8 cellular contexts compared by ENCODE assay signal in the genomic region with DNA sequence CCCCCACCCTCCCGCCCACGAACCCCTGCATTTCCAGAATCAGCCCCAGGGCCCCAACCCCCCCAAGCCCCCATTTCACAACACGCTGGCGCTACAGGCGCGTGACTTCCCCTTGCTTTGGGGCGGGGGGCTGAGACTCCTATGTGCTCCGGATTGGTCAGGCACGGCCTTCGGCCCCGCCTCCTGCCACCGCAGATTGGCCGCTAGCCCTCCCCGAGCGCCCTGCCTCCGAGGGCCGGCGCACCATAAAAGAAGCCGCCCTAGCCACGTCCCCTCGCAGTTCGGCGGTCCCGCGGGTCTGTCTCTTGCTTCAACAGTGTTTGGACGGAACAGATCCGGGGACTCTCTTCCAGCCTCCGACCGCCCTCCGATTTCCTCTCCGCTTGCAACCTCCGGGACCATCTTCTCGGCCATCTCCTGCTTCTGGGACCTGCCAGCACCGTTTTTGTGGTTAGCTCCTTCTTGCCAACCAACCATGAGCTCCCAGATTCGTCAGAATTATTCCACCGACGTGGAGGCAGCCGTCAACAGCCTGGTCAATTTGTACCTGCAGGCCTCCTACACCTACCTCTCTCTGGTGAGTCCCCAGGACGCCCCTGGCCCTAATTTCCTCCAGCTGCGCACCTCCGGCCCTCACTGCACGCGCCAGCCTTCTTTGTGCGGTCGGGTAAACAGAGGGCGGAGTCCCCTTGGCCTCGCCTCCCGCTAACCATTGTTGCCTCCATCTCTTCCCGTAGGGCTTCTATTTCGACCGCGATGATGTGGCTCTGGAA. TPM values are rescaled to one million over a fixed set of nuclear protein-coding genes. Genes with fewer than 3 reads are reported as not detected.
DNase-seq lines count a peak whose midpoint lies in the region; ATAC-seq and TF ChIP-seq lines count a peak whose summit lies in the region.

A gene (plus strand): TSS at position 277 of the 773 bp plus-strand sequence. CDS start 199 bp downstream, at position 476.

- peak within 1 kb of the TSS; percentile 96 for H3K14ac ChIP-seq in trophoblast cell (ENCODE audit: low read length)

- peak within 1 kb of the TSS; percentile 95 for H3K18ac ChIP-seq in trophoblast cell (ENCODE audit: low read length)

- peaks cover 16% of the 10 kb centered on the region for H3K79me2 ChIP-seq in trophoblast cell (ENCODE audit: control insufficient read depth, insufficient read depth, low read length, poor library complexity)

- peak; percentile 99 to 100 for TF ChIP-seq POLR2A in tibial nerve (IDR thresholded peaks at IDR 0.05)

- peaks cover 42% of the 10 kb centered on the region for H3K36me3 ChIP-seq in adipocyte (ENCODE audit: control insufficient read depth, insufficient read depth, low read length, severe bottlenecking)
- peaks cover 31 to 39% of the 10 kb centered on the region in 2 experiments for H3K36me3 ChIP-seq in trophoblast cell (ENCODE audit: control insufficient read depth in 1 of 2, insufficient read depth in 2 of 2, low read length in 2 of 2)
- peaks cover 0 to 48% (median 0%) of the 10 kb centered on the region in 3 donors for H3K36me3 ChIP-seq in tibial nerve

- H2AK5ac ChIP-seq in trophoblast cell (ENCODE audit: low read length), result peak within 1 kb of the TSS; percentile 53

- peaks cover 17% of the 10 kb centered on the region for H3K36me3 Mint-ChIP-seq in T-cell

- no peak for TF ChIP-seq CTCF in GM12865 (IDR thresholded peaks at IDR 0.05; ENCODE audit: insufficient read depth, low read depth, low read length, missing control alignments)
- peak in 2 of 5 experiments; percentile 11 to 16 for TF ChIP-seq CTCF in tibial nerve (IDR thresholded peaks at IDR 0.05)

- peaks cover 31% of the 10 kb centered on the region for H3K79me1 ChIP-seq in trophoblast cell (ENCODE audit: low read length)

- H2BK5ac ChIP-seq in trophoblast cell (ENCODE audit: low read depth, low read length, poor library complexity), result peak within 1 kb of the TSS; percentile 78

- H3K27ac ChIP-seq in trophoblast cell (ENCODE audit: low read depth, low read length) (peak within 1 kb of the TSS; percentile 97), tibial nerve (peak within 1 kb of the TSS; percentile 92 to 97 (median 96))

- peak within 1 kb of the TSS; percentile 71 for H2AFZ ChIP-seq in trophoblast cell (ENCODE audit: insufficient read depth, low read length, poor library complexity)

- H3K9me3 ChIP-seq in adipocyte (ENCODE audit: control insufficient read depth, low read length), result no peaks in the 10 kb centered on the region
- H3K9me3 ChIP-seq in trophoblast cell (ENCODE audit: insufficient read depth, low read depth, low read length), result no peaks in the 10 kb centered on the region
- no peaks in the 10 kb centered on the region for H3K9me3 ChIP-seq in tibial nerve

- peak within 1 kb of the TSS; percentile 88 for H4K8ac ChIP-seq in trophoblast cell (ENCODE audit: low read depth, low read length)

- ATAC-seq in HG02763 (IDR thresholded peaks at IDR 0.05; ENCODE audit: unreplicated experiment), result peak; percentile 59
- peak; percentile 76 to 82 (median 80) for ATAC-seq in T-cell (replicated peaks in 1 of 4)
- ATAC-seq in Right ventricle myocardium superior (ENCODE audit: poor library complexity), result peak; percentile 87

- H3K9ac ChIP-seq in adipocyte (ENCODE audit: low read length) (peak within 1 kb of the TSS; percentile 95), trophoblast cell (ENCODE audit: low read length) (peak within 1 kb of the TSS; percentile 66)

- POLR2A ChIA-PET in T-cell (lab: Charles Lee), result no interaction called here

- WGBS in trophoblast cell (ENCODE audit: extremely low coverage, insufficient coverage, insufficient read length), result no CpG with 5 or more reads among the region's 52 CpGs
- WGBS in tibial nerve, 2 donors, result 1% methylated on average over 32 to 39 of the region's 52 CpGs

- no peaks in the 10 kb centered on the region for H3K9me3 Mint-ChIP-seq in T-cell

- H3K4me1 Mint-ChIP-seq in T-cell, result peaks cover 55 to 73% (median 59%) of the 10 kb centered on the region in 3 donors

- H2BK12ac ChIP-seq in trophoblast cell (ENCODE audit: low read length), result peak within 1 kb of the TSS; percentile 67

- H3K27me3 ChIP-seq in adipocyte (replicated peaks; ENCODE audit: control insufficient read depth, insufficient read depth, low read length) (no peaks in the 10 kb centered on the region), trophoblast cell (ENCODE audit: insufficient read depth, low read length) (no peaks in the 10 kb centered on the region), tibial nerve (no peaks in the 10 kb centered on the region)

- H3K27ac Mint-ChIP-seq in T-cell, result peak within 1 kb of the TSS; percentile 99 to 100

- intact Hi-C loops in Right ventricle myocardium superior (cut with DNase I), result loop anchor here (5.0 kb wide), 1 partner anchor 93 kb away; a partner anchor contains a TSS

- CTCF ChIA-PET in T-cell (lab: Charles Lee), result no interaction called here

- peak; percentile 98 for DNase-seq in GM12865 (ENCODE audit: low read depth)
- peak; percentile 98 for DNase-seq in NCI-H1436 (lab: John Stamatoyannopoulos, UW)
- peak; percentile 66 to 93 (median 79) for DNase-seq in T-cell
- peak; percentile 98 for DNase-seq in adipocyte (ENCODE audit: low read depth)
- DNase-seq in Right ventricle myocardium superior, result peak; percentile 99
- peak; percentile 92 to 93 for DNase-seq in trophoblast cell
- peak; percentile 97 to 98 for DNase-seq in tibial nerve (ENCODE audit: low spot score in 2 of 2)

- peak within 1 kb of the TSS; percentile 91 for H3K4ac ChIP-seq in trophoblast cell (ENCODE audit: low read depth, low read length)

- H4K91ac ChIP-seq in trophoblast cell (ENCODE audit: low read depth, low read length), result peak within 1 kb of the TSS; percentile 99

- no peak within 1 kb of the TSS for H3K23ac ChIP-seq in trophoblast cell (ENCODE audit: low read length)

- H3K4me1 ChIP-seq in adipocyte (ENCODE audit: control insufficient read depth, insufficient read depth, low read length) (peaks cover 55% of the 10 kb centered on the region), trophoblast cell (ENCODE audit: control insufficient read depth in 1 of 2, insufficient read depth in 2 of 2, low read length in 2 of 2) (peaks cover 25 to 29% of the 10 kb centered on the region in 2 experiments), tibial nerve (peaks cover 0 to 64% (median 39%) of the 10 kb centered on the region in 4 donors)

- peak within 1 kb of the TSS; percentile 97 for H2BK120ac ChIP-seq in trophoblast cell (ENCODE audit: insufficient read depth, low read length, poor library complexity)

- peak within 1 kb of the TSS; percentile 98 to 100 (median 100) for H3K4me3 Mint-ChIP-seq in T-cell

- peak within 1 kb of the TSS; percentile 82 for H3K4me3 ChIP-seq in GM12865 (ENCODE audit: low read depth, low read length)
- peak within 1 kb of the TSS; percentile 91 for H3K4me3 ChIP-seq in adipocyte (ENCODE audit: low read length)
- peak within 1 kb of the TSS; percentile 89 for H3K4me3 ChIP-seq in trophoblast cell (ENCODE audit: low read depth, low read length)
- peak within 1 kb of the TSS; percentile 63 to 97 (median 80) for H3K4me3 ChIP-seq in tibial nerve

- TF ChIP-seq EP300 in tibial nerve (IDR thresholded peaks at IDR 0.05), result peak; percentile 71 to 100

- peak within 1 kb of the TSS; percentile 82 for H3K4me2 ChIP-seq in trophoblast cell (ENCODE audit: low read length)

- no peaks in the 10 kb centered on the region for H3K27me3 Mint-ChIP-seq in T-cell

- peak within 1 kb of the TSS; percentile 22 for H4K12ac ChIP-seq in trophoblast cell (ENCODE audit: low read depth, low read length)

RNA-seq across cellular contexts. Expression of the gene that starts here (rescaled TPM):
- total RNA-seq in T-cell (1,000 to 10,000 TPM in 2 of 5 donors, 100 to 1,000 TPM in 3; 594 to 1,085 (median 906) TPM), Right ventricle myocardium superior (748 TPM), tibial nerve (1,000 to 10,000 TPM; 5,480 to 8,362 (median 5,857) TPM)
- 3,699 and 3,930 TPM in 2 replicates for polyA plus RNA-seq in trophoblast cell (2013)

Comparison
In these comparisons a context has a peak if more than half of its experiments do, and no peak if none do; other contexts are left out.
1. Peak in every context shown above with its lines: DNase-seq, ATAC-seq, H3K4me3 ChIP-seq and H3K27ac ChIP-seq.